Comparison of ENCODE assay signal across 21 cellular contexts in the genomic region with DNA sequence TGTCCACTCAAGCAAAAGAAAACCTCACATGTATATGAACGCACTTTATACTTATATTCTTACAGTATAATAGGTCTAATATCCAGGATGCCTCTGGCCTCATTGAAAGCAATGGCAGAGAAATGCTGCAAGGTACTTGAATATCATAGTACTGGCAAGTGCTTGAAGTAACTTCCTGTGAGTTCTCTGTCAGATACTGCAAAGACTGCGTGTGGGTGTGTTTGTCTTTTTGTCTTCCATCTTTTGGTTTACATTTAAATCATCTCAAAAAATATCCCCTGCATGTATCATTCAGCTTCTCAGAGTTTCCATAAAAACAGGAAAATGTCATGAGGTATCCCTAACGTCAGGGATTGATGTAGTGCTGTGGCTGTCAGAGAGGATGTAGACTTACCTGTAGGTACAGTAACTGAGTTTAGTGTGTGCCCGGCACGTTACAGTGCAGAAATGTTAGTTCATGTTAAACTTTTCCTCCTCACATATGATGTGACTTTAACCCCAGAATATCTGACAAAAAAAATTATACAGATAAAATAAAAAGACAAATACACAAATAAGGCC.
DNase-seq lines count a peak whose midpoint lies in the region; ATAC-seq, FAIRE-seq and TF ChIP-seq lines count a peak whose summit lies in the region.
"Had no signal": no experiment of that assay in that cellular context is flagged by ENCODE, and none has a peak within 500 bp of the region (broad histone marks: within the 10 kb centered on the region; RNA-seq: fewer than 3 reads in every experiment).

No MANE protein-coding gene starts in this region.

- TF ChIP-seq EP300 in GM12878 (IDR thresholded peaks at IDR 0.05; ENCODE audit: borderline replicate concordance in 1 of 2, control insufficient read depth in 1 of 2, low read depth in 2 of 2, low read length in 2 of 2) = no peak

- H3K27ac ChIP-seq in GM23248 (0 out of 2 replicates have a peak overlapping the region, but pooled peaks have one; percentile 9), GM12878 (ENCODE audit: control insufficient read depth, insufficient read depth) (no peak overlapping the region)

- H3K4me1 ChIP-seq in Caco-2 (peaks cover 12% of the 10 kb centered on the region), GM23248 (ENCODE audit: insufficient read depth) (no peaks in the 10 kb centered on the region), GM12878 (ENCODE audit: control insufficient read depth, insufficient read depth, low read length) (no peaks in the 10 kb centered on the region)

- no peaks in the 10 kb centered on the region for H3K9me3 ChIP-seq in Caco-2
- no peaks in the 10 kb centered on the region for H3K9me3 ChIP-seq in GM23248 (ENCODE audit: low read depth)
- no peaks in the 10 kb centered on the region for H3K9me3 ChIP-seq in GM12878 (replicated peaks; ENCODE audit: control insufficient read depth, insufficient read depth, low read length)
- H3K9me3 ChIP-seq: MG63 had no signal

- CTCF ChIA-PET in Caco-2 (lab: Charles Lee) = interaction anchor here (0.6 kb wide), 1 partner anchor 84 kb away, joined by 3 read pairs; no protein-coding TSS in a partner anchor
- CTCF ChIA-PET in GM12878 (lab: Yijun Ruan, JAX) = interaction anchor here (1.4 kb wide), 1 partner anchor 14 kb away, joined by 4 read pairs; no protein-coding TSS in a partner anchor

- no peak overlapping the region for H3K9ac ChIP-seq in GM23248
- no peak overlapping the region for H3K9ac ChIP-seq in GM12878 (ENCODE audit: control insufficient read depth, insufficient read depth, low read length)

- POLR2A ChIA-PET in Caco-2 (lab: Charles Lee) (no interaction called here), GM12878 (lab: Charles Lee) (interaction anchor here (0.6 kb wide), 1 partner anchor 586 kb away, joined by 3 read pairs; no protein-coding TSS in a partner anchor)

- TF ChIP-seq CTCF in Caco-2 (IDR thresholded peaks at IDR 0.05; ENCODE audit: insufficient read depth in 1 of 2, low read depth in 1 of 2, low read length in 1 of 2, severe bottlenecking in 1 of 2, unreplicated experiment in 1 of 2) = no peak
- TF ChIP-seq CTCF in GM12878 (IDR thresholded peaks at IDR 0.05 in 2 of 3, conservative IDR thresholded peaks at IDR 0.05 in 1 of 3; ENCODE audit: control insufficient read depth in 2 of 3, extremely low read depth in 1 of 3, insufficient read depth in 1 of 3, low read depth in 3 of 3, low read length in 3 of 3) = no peak

- TF ChIP-seq RAD21 in GM12878 (IDR thresholded peaks at IDR 0.05; ENCODE audit: insufficient read depth, low read depth, low read length) = no peak

- peak in 1 of 2 donors; percentile 2 for DNase-seq in activated T-cell treated with anti-CD3 and anti-CD28 coated beads, Interleukin-2, amount 50 U/mL, for 72 hours
- DNase-seq in activated T-cell treated with anti-CD3 and anti-CD28 coated beads, Interleukin-2, amount 50 U/mL, for 48 hours = no peak
- DNase-seq in Caco-2 = no peak
- no peak for DNase-seq in GM23248
- DNase-seq in GM12878 (ENCODE audit: low read depth, low spot score) = no peak
- DNase-seq in T-helper 9 cell = no peak
- DNase-seq in NCI-H146 (lab: John Stamatoyannopoulos, UW) = no peak
- DNase-seq: DMS 273 treated with DMSO at 0.1 percent for 48 hours, DMS79 treated with DMSO at 0.1 percent for 48 hours, H7, Kasumi-1, MG63, NCI-H1417, NCI-H187 treated with DMSO at 0.1 percent for 48 hours, NCI-H2107, NCI-H446 treated with DMSO at 0.1 percent for 48 hours, NCI-H526 treated with DMSO at 0.1 percent for 48 hours, RPMI8226, SHP77 treated with DMSO at 0.1 percent for 48 hours had no signal

- no peak overlapping the region for H2AFZ ChIP-seq in GM23248
- H2AFZ ChIP-seq in GM12878 (ENCODE audit: control insufficient read depth, low read depth, low read length) = no peak overlapping the region

- H3K4me3 Mint-ChIP-seq in activated T-cell treated with anti-CD3 and anti-CD28 coated beads, Interleukin-2, amount 50 U/mL, for 72 hours = peak overlapping the region; percentile 4 to 9
- H3K4me3 Mint-ChIP-seq in Caco-2 (ENCODE audit: unreplicated experiment) = no peak overlapping the region

- SMC1A ChIA-PET in GM12878 (lab: Charles Lee; ENCODE audit: uncharacterized antibody, unreplicated experiment) = no interaction called here

- H3K27me3 ChIP-seq in Caco-2 (replicated peaks; ENCODE audit: control insufficient read depth, insufficient read depth, low read length) (no peaks in the 10 kb centered on the region), GM23248 (replicated peaks; ENCODE audit: insufficient read depth) (no peaks in the 10 kb centered on the region), GM12878 (replicated peaks in 1 of 2; ENCODE audit: control insufficient read depth in 2 of 2, insufficient read depth in 2 of 2, low read length in 1 of 2) (no peaks in the 10 kb centered on the region)
- H3K27me3 ChIP-seq: MG63 had no signal

- ATAC-seq in activated T-cell treated with anti-CD3 and anti-CD28 coated beads, Interleukin-2, amount 50 U/mL, for 72 hours (replicated peaks in 1 of 2) = peak; percentile 91 to 93
- ATAC-seq in GM12878 (no peak), HG02981 (IDR thresholded peaks at IDR 0.05; ENCODE audit: unreplicated experiment) (no peak)

- H4K20me1 ChIP-seq in GM23248 (ENCODE audit: insufficient read depth) (no peaks in the 10 kb centered on the region), GM12878 (ENCODE audit: control insufficient read depth, insufficient read depth) (no peaks in the 10 kb centered on the region)

- FAIRE-seq in GM12878 (lab: Jason Lieb, UNC) = no peak

- H3K36me3 Mint-ChIP-seq in activated T-cell treated with anti-CD3 and anti-CD28 coated beads, Interleukin-2, amount 50 U/mL, for 72 hours (ENCODE audit: insufficient read depth in 2 of 2) = no peaks in the 10 kb centered on the region
- peaks cover 28% of the 10 kb centered on the region for H3K36me3 Mint-ChIP-seq in Caco-2 (ENCODE audit: insufficient read depth, unreplicated experiment)
- H3K36me3 Mint-ChIP-seq: CD4-positive, CD25-positive, alpha-beta regulatory T cell had no signal

- WGBS in GM23248 (ENCODE audit: low coverage in 1 of 2, low lambda C conversion rate in 2 of 2, missing lambda C conversion rate in 2 of 2), 2 experiments = 86 to 89% methylated on average over 5 of the region's 5 CpGs
- 78% methylated on average over 5 of the region's 5 CpGs for WGBS in GM12878 (ENCODE audit: insufficient coverage, insufficient replicate concordance, low lambda C conversion rate, missing lambda C conversion rate)

- no peaks in the 10 kb centered on the region for H3K9me2 ChIP-seq in GM23248 (ENCODE audit: insufficient read depth)

- intact Hi-C loops in Caco-2 (cut with micrococcal nuclease; ENCODE audit: unreplicated experiment) (loop anchor here (2.0 kb wide), 1 partner anchor 88 kb away; no protein-coding TSS in a partner anchor), GM12878 (cut with micrococcal nuclease; ENCODE audit: unreplicated experiment) (no loop called here)

- peaks cover 13% of the 10 kb centered on the region for H3K4me1 Mint-ChIP-seq in activated T-cell treated with anti-CD3 and anti-CD28 coated beads, Interleukin-2, amount 50 U/mL, for 72 hours (ENCODE audit: low read depth)
- H3K4me1 Mint-ChIP-seq in Caco-2 (ENCODE audit: low read depth, unreplicated experiment) = no peaks in the 10 kb centered on the region

- H3K79me2 ChIP-seq in GM23248 (ENCODE audit: insufficient read depth) (no peaks in the 10 kb centered on the region), GM12878 (ENCODE audit: control insufficient read depth, insufficient read depth, low read length) (no peaks in the 10 kb centered on the region)

- RAD21 ChIA-PET in GM12878 (lab: Charles Lee; ENCODE audit: unreplicated experiment) = no interaction called here

- H3K27ac Mint-ChIP-seq in activated T-cell treated with anti-CD3 and anti-CD28 coated beads, Interleukin-2, amount 50 U/mL, for 72 hours = no peak overlapping the region
- H3K27ac Mint-ChIP-seq in Caco-2 (ENCODE audit: unreplicated experiment) = no peak overlapping the region
- H3K27ac Mint-ChIP-seq: CD4-positive, CD25-positive, alpha-beta regulatory T cell had no signal

- peaks cover 57% of the 10 kb centered on the region for H3F3A ChIP-seq in GM23248 (ENCODE audit: insufficient read depth)

- H3K4me2 ChIP-seq in GM23248 (ENCODE audit: unreplicated experiment) = no peak overlapping the region
- no peak overlapping the region for H3K4me2 ChIP-seq in GM12878 (ENCODE audit: control insufficient read depth, insufficient read depth)

- H3K9me3 Mint-ChIP-seq in activated T-cell treated with anti-CD3 and anti-CD28 coated beads, Interleukin-2, amount 50 U/mL, for 72 hours = no peaks in the 10 kb centered on the region
- no peaks in the 10 kb centered on the region for H3K9me3 Mint-ChIP-seq in Caco-2 (ENCODE audit: unreplicated experiment)
- H3K9me3 Mint-ChIP-seq: CD4-positive, CD25-positive, alpha-beta regulatory T cell had no signal

- no peaks in the 10 kb centered on the region for H3K27me3 Mint-ChIP-seq in activated T-cell treated with anti-CD3 and anti-CD28 coated beads, Interleukin-2, amount 50 U/mL, for 72 hours (ENCODE audit: low read depth)
- no peaks in the 10 kb centered on the region for H3K27me3 Mint-ChIP-seq in Caco-2 (ENCODE audit: insufficient read depth, unreplicated experiment)
- H3K27me3 Mint-ChIP-seq: CD4-positive, CD25-positive, alpha-beta regulatory T cell had no signal

- in situ Hi-C loops in GM23248 (cut with MboI) (no loop called here), GM12878 (cut with MboI) (no loop called here)

- TF ChIP-seq POLR2A in GM12878 (IDR thresholded peaks at IDR 0.05; ENCODE audit: low read depth, low read length) = no peak

- no peak overlapping the region for H3K4me3 ChIP-seq in Caco-2 (ENCODE audit: low read depth, low read length)
- H3K4me3 ChIP-seq in GM23248 = no peak overlapping the region
- H3K4me3 ChIP-seq in GM12878 = no peak overlapping the region
- H3K4me3 ChIP-seq: MG63 had no signal

- H3K36me3 ChIP-seq in Caco-2 (ENCODE audit: control insufficient read depth, insufficient read depth, low read length) (no peaks in the 10 kb centered on the region), GM23248 (ENCODE audit: low read depth) (peaks cover 92% of the 10 kb centered on the region), GM12878 (ENCODE audit: control insufficient read depth in 2 of 2, insufficient read depth in 2 of 2, low read length in 1 of 2) (peaks cover 2 to 30% of the 10 kb centered on the region in 2 experiments)

- BruUV-seq in Caco-2 (replicated peaks; lab: Mats Ljungman, UMichigan) (TSS peak; percentile 46), GM12878 (replicated peaks; lab: Mats Ljungman, UMichigan) (TSS peak; percentile 25)

TF ChIP-seq in GM12878, 131 proteins besides CTCF, POLR2A, EP300 and RAD21:
- no peak for TF ChIP-seq STAT1 (conservative IDR thresholded peaks at IDR 0.05)
- no peak for TF ChIP-seq PAX8 (IDR thresholded peaks at IDR 0.05)
- TF ChIP-seq SRF (IDR thresholded peaks at IDR 0.05; ENCODE audit: low read depth in 2 of 2, low read length in 2 of 2) = no peak

Comparison
In these comparisons a context has a peak if more than half of its experiments do, and no peak if none do; other contexts are left out.
1. ATAC-seq: peak in activated T-cell treated with anti-CD3 and anti-CD28 coated beads, Interleukin-2, amount 50 U/mL, for 72 hours (2 of 2); none in GM12878 (single experiment) and HG02981 (single experiment).